ENCODE assay signal across 8 cellular contexts in genomic region chr2:202910250-202910649, GRCh38. TPM values are rescaled to one million over a fixed set of nuclear protein-coding genes. Genes with fewer than 3 reads are reported as not detected.
A peak's percentile ranks its signal among the peaks of the same experiment; 100 is the strongest.
DNase-seq lines count a peak whose midpoint lies in the region; ATAC-seq and TF ChIP-seq lines count a peak whose summit lies in the region.
"Not testable (repeated sequence)": the region's sequence is repeated elsewhere in the genome, so short reads cannot be mapped to it uniquely, and the experiment has no call there.

No MANE protein-coding gene starts in this region.

- not testable (repeated sequence) for TF ChIP-seq POLR2A in gastrocnemius medialis (IDR thresholded peaks at IDR 0.05)

- H3K9me3 ChIP-seq in OCI-LY1 (ENCODE audit: low read length); gastrocnemius medialis: not testable (repeated sequence)

- not testable (repeated sequence) for H3K4me1 Mint-ChIP-seq in GM23338, memory B cell
- peaks cover 32% of the 10 kb centered on the region for H3K4me1 Mint-ChIP-seq in activated CD8-positive, alpha-beta T cell treated with anti-CD3 and anti-CD28 coated beads for 36 hours (ENCODE audit: low read depth)
- H3K4me1 Mint-ChIP-seq in MCF 10A (ENCODE audit: insufficient read depth, unreplicated experiment) = peaks cover 18% of the 10 kb centered on the region

- H3K36me3 ChIP-seq in ACC112 (ENCODE audit: insufficient read depth, low read length) (peaks cover 17% of the 10 kb centered on the region), GM23338 (ENCODE audit: insufficient read depth) (peaks cover 16% of the 10 kb centered on the region), OCI-LY1 (ENCODE audit: insufficient read depth, low read length) (peaks cover 27% of the 10 kb centered on the region), gastrocnemius medialis (peaks cover 0 to 16% of the 10 kb centered on the region in 2 donors)

- peaks cover 15% of the 10 kb centered on the region for H4K20me1 ChIP-seq in GM23338 (replicated peaks; ENCODE audit: insufficient read depth)
- not testable (repeated sequence) for H4K20me1 ChIP-seq in OCI-LY1 (ENCODE audit: insufficient read depth, low read length)

- H3F3A ChIP-seq in GM23338 (replicated peaks; ENCODE audit: low read depth); OCI-LY1 (ENCODE audit: insufficient read depth, low read length): not testable (repeated sequence)

- H3K27me3 ChIP-seq in ACC112 (ENCODE audit: insufficient read depth, low read length); GM23338 (ENCODE audit: insufficient read depth); OCI-LY1 (ENCODE audit: insufficient read depth, low read length); gastrocnemius medialis: not testable (repeated sequence)

- intact Hi-C loops in activated CD8-positive, alpha-beta T cell treated with anti-CD3 and anti-CD28 coated beads for 36 hours (cut with micrococcal nuclease) = not testable (repeated sequence)
- intact Hi-C loops in MCF 10A (cut with micrococcal nuclease) = loop anchor here (2.0 to 5.0 kb wide), 3 partner anchors 105 to 327 kb away; partner anchors contain the start of genes CYP20A1 and NBEAL1
- intact Hi-C loops in gastrocnemius medialis (cut with DNase I; ENCODE audit: low total_unique reads) = loop anchor here (5.0 kb wide), 3 partner anchors 103 to 327 kb away; partner anchors contain the start of gene CYP20A1

- in situ Hi-C loops in gastrocnemius medialis (cut with MboI; ENCODE audit: low sequenced_read_pairs in 4 of 4) = loop anchor here in 1 of 4 donors (10.0 kb wide), 1 partner anchor 335 kb away; no protein-coding TSS in a partner anchor

- not testable (repeated sequence) for H3K9me3 Mint-ChIP-seq in GM23338; activated CD8-positive, alpha-beta T cell treated with anti-CD3 and anti-CD28 coated beads for 36 hours; MCF 10A (ENCODE audit: unreplicated experiment); memory B cell

- not testable (repeated sequence) for BruUV-seq in MCF 10A (replicated peaks; lab: Mats Ljungman, UMichigan)

- H2AFZ ChIP-seq in ACC112 (ENCODE audit: low read length, unreplicated experiment); GM23338; OCI-LY1 (ENCODE audit: low read length): not testable (repeated sequence)

- H3K9me2 ChIP-seq in GM23338 (ENCODE audit: insufficient read depth); OCI-LY1 (ENCODE audit: low read depth, low read length): not testable (repeated sequence)

- not testable (repeated sequence) for ATAC-seq in GM23338; activated CD8-positive, alpha-beta T cell treated with anti-CD3 and anti-CD28 coated beads for 36 hours; memory B cell (ENCODE audit: low read depth); gastrocnemius medialis

- not testable (repeated sequence) for H3K27ac ChIP-seq in ACC112 (ENCODE audit: low read depth, low read length); GM23338 (ENCODE audit: low read depth); OCI-LY1 (ENCODE audit: low read depth, low read length, poor library complexity, severe bottlenecking); gastrocnemius medialis

- not testable (repeated sequence) for DNase-seq in GM23338 (ENCODE audit: low spot score); activated CD8-positive, alpha-beta T cell treated with anti-CD3 and anti-CD28 coated beads for 36 hours; MCF 10A (ENCODE audit: unreplicated experiment); fibroblast of pulmonary artery (ENCODE audit: low read depth); memory B cell (ENCODE audit: low spot score in 2 of 2); gastrocnemius medialis

- H3K4me3 ChIP-seq in ACC112 (ENCODE audit: low read depth, low read length) = peak overlapping the region; percentile 90
- peak overlapping the region; percentile 78 for H3K4me3 ChIP-seq in GM23338
- H3K4me3 ChIP-seq in OCI-LY1 (ENCODE audit: low read depth, low read length, poor library complexity, severe bottlenecking) = peak overlapping the region; percentile 98
- peak overlapping the region; percentile 86 for H3K4me3 ChIP-seq in fibroblast of pulmonary artery (replicated peaks; ENCODE audit: low read depth, low read length)
- H3K4me3 ChIP-seq in gastrocnemius medialis = peak overlapping the region in 3 of 4 donors; percentile 83 to 100 (median 89)

- H3K4me3 Mint-ChIP-seq in GM23338 (peak overlapping the region; percentile 100), MCF 10A (ENCODE audit: unreplicated experiment) (peak overlapping the region; percentile 96), memory B cell (peak overlapping the region; percentile 5)
- H3K4me3 Mint-ChIP-seq in activated CD8-positive, alpha-beta T cell treated with anti-CD3 and anti-CD28 coated beads for 36 hours = peak overlapping the region; percentile 85

- not testable (repeated sequence) for H3K27me3 Mint-ChIP-seq in GM23338 (ENCODE audit: insufficient read depth, low read depth, poor library complexity); activated CD8-positive, alpha-beta T cell treated with anti-CD3 and anti-CD28 coated beads for 36 hours; MCF 10A (ENCODE audit: insufficient read depth, unreplicated experiment); memory B cell

- peak overlapping the region; percentile 93 for H3K4me2 ChIP-seq in GM23338
- peak overlapping the region; percentile 95 for H3K4me2 ChIP-seq in OCI-LY1 (ENCODE audit: low read length)

- peak overlapping the region; percentile 98 for H3K9ac ChIP-seq in OCI-LY1 (ENCODE audit: low read length)

- H3K36me3 Mint-ChIP-seq in GM23338 (ENCODE audit: low read depth) = peaks cover 42% of the 10 kb centered on the region
- H3K36me3 Mint-ChIP-seq in activated CD8-positive, alpha-beta T cell treated with anti-CD3 and anti-CD28 coated beads for 36 hours (ENCODE audit: low read depth) = peaks cover 33% of the 10 kb centered on the region
- peaks cover 25% of the 10 kb centered on the region for H3K36me3 Mint-ChIP-seq in MCF 10A (ENCODE audit: insufficient read depth, unreplicated experiment)
- H3K36me3 Mint-ChIP-seq in memory B cell = not testable (repeated sequence)

- H3K27ac Mint-ChIP-seq in GM23338 = peak overlapping the region; percentile 52; the same call in 1 of the 2 replicates
- H3K27ac Mint-ChIP-seq in activated CD8-positive, alpha-beta T cell treated with anti-CD3 and anti-CD28 coated beads for 36 hours = peak overlapping the region; percentile 15
- not testable (repeated sequence) for H3K27ac Mint-ChIP-seq in MCF 10A (ENCODE audit: low read depth, unreplicated experiment); memory B cell

- H3K79me2 ChIP-seq in ACC112 (ENCODE audit: control insufficient read depth, insufficient read depth, low read length, unreplicated experiment) (peaks cover 44% of the 10 kb centered on the region), GM23338 (replicated peaks; ENCODE audit: insufficient read depth) (peaks cover 62% of the 10 kb centered on the region), OCI-LY1 (ENCODE audit: insufficient read depth, low read length) (peaks cover 41% of the 10 kb centered on the region)

- CTCF ChIA-PET in activated CD8-positive, alpha-beta T cell treated with anti-CD3 and anti-CD28 coated beads for 36 hours (lab: Charles Lee) = interaction anchor here (0.7 to 1.5 kb wide), 5 partner anchors 9 to 905 kb away, joined by 3 to 4 read pairs (median 3); no protein-coding TSS in a partner anchor
- CTCF ChIA-PET in MCF 10A (lab: Yijun Ruan, JAX) = interaction anchor here (0.7 to 1.6 kb wide), 4 partner anchors 76 to 336 kb away, joined by 3 to 4 read pairs (median 3); no protein-coding TSS in a partner anchor

- TF ChIP-seq CTCF in GM23338 (conservative IDR thresholded peaks at IDR 0.05; ENCODE audit: low read depth in 2 of 2); OCI-LY1 (IDR thresholded peaks at IDR 0.05; ENCODE audit: low read length); activated CD8-positive, alpha-beta T cell treated with anti-CD3 and anti-CD28 coated beads for 36 hours (IDR thresholded peaks at IDR 0.05); MCF 10A (IDR thresholded peaks at IDR 0.05; ENCODE audit: unreplicated experiment); fibroblast of pulmonary artery (IDR thresholded peaks at IDR 0.05; ENCODE audit: low read length, missing control alignments); gastrocnemius medialis (IDR thresholded peaks at IDR 0.05 in 4 of 5, conservative IDR thresholded peaks at IDR 0.05 in 1 of 5): not testable (repeated sequence)

- POLR2A ChIA-PET in activated CD8-positive, alpha-beta T cell treated with anti-CD3 and anti-CD28 coated beads for 36 hours (lab: Charles Lee) = interaction anchor here (1.2 kb wide), 1 partner anchor 210 kb away, joined by 3 read pairs; no protein-coding TSS in a partner anchor
- POLR2A ChIA-PET in MCF 10A (lab: Yijun Ruan, JAX) = interaction anchor here (1.8 to 4.0 kb wide), 6 partner anchors 15 to 329 kb away, joined by 6 to 41 read pairs (median 13); partner anchors contain the start of genes CYP20A1, FAM117B and NBEAL1

- H3K4me1 ChIP-seq in ACC112 (ENCODE audit: control insufficient read depth, insufficient read depth, low read length, unreplicated experiment) (peaks cover 16% of the 10 kb centered on the region), OCI-LY1 (ENCODE audit: insufficient read depth, low read length, severe bottlenecking) (peaks cover 39% of the 10 kb centered on the region), gastrocnemius medialis (peaks cover 25 to 27% of the 10 kb centered on the region in 2 donors)
- H3K4me1 ChIP-seq in GM23338 (ENCODE audit: insufficient read depth) = not testable (repeated sequence)

RNA-seq across cellular contexts. Expression of gene WDR12, which starts 1.2 kb away (rescaled TPM):
- 98.1 and 118 TPM in 2 replicates for total RNA-seq in GM23338 (2014; rRNA removed; shearing (Covaris generic))
- 233 and 240 TPM in 2 replicates for polyA plus RNA-seq in GM23338 (2016; fragmentation: Nextera tagmentation; extraction: Ambion mirVana)
- total RNA-seq in activated CD8-positive, alpha-beta T cell treated with anti-CD3 and anti-CD28 coated beads for 36 hours = 100 to 1,000 TPM; 131 to 134 TPM
- total RNA-seq in MCF 10A (2022) = 141 and 146 TPM in 2 replicates
- total RNA-seq in gastrocnemius medialis = 10 to 100 TPM in 3 of 4 donors, 1 to 10 TPM in 1; 5.3 to 83.2 (median 18.7) TPM

RNA-seq across cellular contexts. Expression of gene CARF, which starts 1.8 kb away (rescaled TPM):
- 1.6 and 3.3 TPM in 2 replicates for total RNA-seq in GM23338 (2014; rRNA removed; shearing (Covaris generic))
- 1.1 and 1.7 TPM in 2 replicates for polyA plus RNA-seq in GM23338 (2016; fragmentation: Nextera tagmentation; extraction: Ambion mirVana)
- total RNA-seq in activated CD8-positive, alpha-beta T cell treated with anti-CD3 and anti-CD28 coated beads for 36 hours = 1 to 10 TPM; 5.0 to 5.7 TPM
- total RNA-seq in MCF 10A (2022) (6.8 and 8.2 TPM in 2 replicates), gastrocnemius medialis (10 to 100 TPM in 1 of 4 donors, 1 to 10 TPM in 3; 2.2 to 12.2 (median 4.0) TPM)

RNA-seq across cellular contexts. Expression of gene ICA1L, which starts 38.7 kb away (rescaled TPM):
- total RNA-seq in GM23338 (2014; rRNA removed; shearing (Covaris generic)) = 5.6 and 7.2 TPM in 2 replicates
- 1.6 and 2.2 TPM in 2 replicates for polyA plus RNA-seq in GM23338 (2016; fragmentation: Nextera tagmentation; extraction: Ambion mirVana)
- 1 to 10 TPM; 7.1 to 8.0 TPM for total RNA-seq in activated CD8-positive, alpha-beta T cell treated with anti-CD3 and anti-CD28 coated beads for 36 hours
- total RNA-seq in MCF 10A (2022) = 6.5 and 8.0 TPM in 2 replicates
- total RNA-seq in gastrocnemius medialis = 1 to 10 TPM; 2.6 to 7.4 (median 4.8) TPM

Comparison
In these comparisons a context has a peak if more than half of its experiments do, and no peak if none do; other contexts are left out.
1. H3K4me3 Mint-ChIP-seq: peak in every context shown above with its lines; median percentile 100 in GM23338; 96 in MCF 10A; 85 in activated CD8-positive, alpha-beta T cell treated with anti-CD3 and anti-CD28 coated beads for 36 hours; 5 in memory B cell.